In the genomic region with DNA sequence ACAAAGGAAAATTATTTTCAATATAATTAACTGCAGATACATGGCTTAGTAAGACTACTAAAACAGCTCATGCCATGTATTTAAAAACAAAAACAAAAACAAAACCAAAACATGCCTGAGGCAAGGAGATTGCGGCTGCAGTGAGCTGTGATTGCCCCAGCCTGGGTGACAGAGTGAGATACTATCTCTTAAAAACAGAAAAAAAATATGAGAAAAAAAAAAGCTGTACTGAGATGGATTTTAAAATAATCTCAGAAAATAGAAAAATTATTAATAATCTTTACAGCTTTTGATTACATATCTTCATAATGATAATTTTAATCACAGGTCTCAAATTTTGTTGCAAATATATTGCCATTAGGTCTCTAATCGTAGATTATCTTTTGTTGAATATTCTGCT, we compare ENCODE assay signal across 1 cellular context.
TF ChIP-seq lines count a peak whose summit lies in the region.

No MANE protein-coding gene starts in this region.

TF ChIP-seq in K562, 482 proteins besides CTCF, POLR2A, EP300 and RAD21 (continued from another document):
- TF ChIP-seq, protein P1, sequence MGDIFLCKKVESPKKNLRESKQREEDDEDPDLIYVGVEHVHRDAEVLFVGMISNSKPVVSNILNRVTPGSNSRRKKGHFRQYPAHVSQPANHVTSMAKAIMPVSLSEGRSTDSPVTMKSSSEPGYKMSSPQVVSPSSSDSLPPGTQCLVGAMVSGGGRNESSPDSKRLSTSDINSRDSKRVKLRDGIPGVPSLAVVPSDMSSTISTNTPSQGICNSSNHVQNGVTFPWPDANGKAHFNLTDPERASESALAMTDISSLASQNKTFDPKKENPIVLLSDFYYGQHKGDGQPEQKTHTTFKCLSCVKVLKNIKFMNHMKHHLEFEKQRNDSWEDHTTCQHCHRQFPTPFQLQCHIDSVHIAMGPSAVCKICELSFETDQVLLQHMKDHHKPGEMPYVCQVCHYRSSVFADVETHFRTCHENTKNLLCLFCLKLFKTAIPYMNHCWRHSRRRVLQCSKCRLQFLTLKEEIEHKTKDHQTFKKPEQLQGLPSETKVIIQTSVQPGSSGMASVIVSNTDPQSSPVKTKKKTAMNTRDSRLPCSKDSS (IDR thresholded peaks at IDR 0.05; ENCODE audit: low read depth, partially characterized antibody), result no peak
- no peak for TF ChIP-seq RFX7 (CRISPR knock-in tag; IDR thresholded peaks at IDR 0.05)
- TF ChIP-seq GABPB1 (CRISPR knock-in tag; IDR thresholded peaks at IDR 0.05), result no peak
- peak; percentile 20; the same call in 1 of the 2 replicates for TF ChIP-seq CBFA2T3 (IDR thresholded peaks at IDR 0.05)
- TF ChIP-seq RBM25 (IDR thresholded peaks at IDR 0.05; ENCODE audit: low read depth, low read length, severe bottlenecking), result no peak
- TF ChIP-seq KDM1A (IDR thresholded peaks at IDR 0.05), result peak; percentile 52 to 60; a peak in 2 of 4 replicates
- no peak for TF ChIP-seq TEAD4 (IDR thresholded peaks at IDR 0.05; ENCODE audit: low read length)
- TF ChIP-seq TEAD4 (CRISPR knock-in tag; IDR thresholded peaks at IDR 0.05; ENCODE audit: borderline replicate concordance), result no peak
- TF ChIP-seq RCOR1 (IDR thresholded peaks at IDR 0.05; ENCODE audit: borderline replicate concordance in 1 of 2, low read depth in 2 of 2, low read length in 2 of 2), result peak in 1 of 2 experiments; percentile 71; a peak in 2 of 4 replicates
- no peak for TF ChIP-seq RBM14 (IDR thresholded peaks at IDR 0.05; ENCODE audit: borderline replicate concordance, insufficient read depth, low read depth, low read length)
- no peak for TF ChIP-seq DNMT1 (IDR thresholded peaks at IDR 0.05)
- 0 out of 2 replicates have a peak, but pooled peaks have one; percentile 42 for TF ChIP-seq ZNF175 (CRISPR knock-in tag; IDR thresholded peaks at IDR 0.05; ENCODE audit: low read depth)
- peak; percentile 23; the same call in 1 of the 2 replicates for TF ChIP-seq TAL1 (IDR thresholded peaks at IDR 0.05)
- TF ChIP-seq POLR3G (IDR thresholded peaks at IDR 0.05; ENCODE audit: extremely low read depth, insufficient read length, insufficient replicate concordance), result no peak
- TF ChIP-seq XRCC5 (IDR thresholded peaks at IDR 0.05; ENCODE audit: low read depth, low read length), result no peak
